Comparison of ENCODE assay signal across 1 cellular context in the genomic region with DNA sequence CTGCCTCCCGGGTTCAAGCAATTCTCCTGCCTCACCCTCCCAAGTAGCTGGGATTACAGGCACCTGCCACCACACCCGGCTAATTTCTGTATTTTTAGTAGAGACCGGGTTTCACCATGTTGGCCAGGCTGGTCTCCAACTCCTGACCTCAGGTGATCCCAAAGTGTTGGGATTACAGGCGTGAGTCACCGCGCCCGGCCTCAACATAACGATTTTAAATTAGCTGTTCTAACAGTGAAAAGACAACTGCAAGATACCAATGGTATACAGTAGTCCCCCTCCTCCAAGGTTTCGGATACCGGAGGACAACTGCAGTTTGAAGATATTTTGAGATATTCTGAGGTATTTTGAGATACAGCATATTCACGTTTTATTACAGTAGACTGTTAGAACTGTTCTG. TPM values are rescaled to one million over a fixed set of nuclear protein-coding genes. Genes with fewer than 3 reads are reported as not detected.
"Had no signal": no experiment of that assay in that cellular context is flagged by ENCODE, and none has a peak within 500 bp of the region (broad histone marks: within the 10 kb centered on the region; RNA-seq: fewer than 3 reads in every experiment).

No MANE protein-coding gene starts in this region.

RNA-seq across cellular contexts. Expression of a gene that starts 59.7 kb away (rescaled TPM):
- total RNA-seq: OCI-LY7 had no signal
